In genomic region chr1:240101306-240101705, GRCh38 we compare ENCODE assay signal across 18 cellular contexts. TPM values are rescaled to one million over a fixed set of nuclear protein-coding genes. Genes with fewer than 3 reads are reported as not detected.
DNase-seq lines count a peak whose midpoint lies in the region; ATAC-seq, FAIRE-seq and TF ChIP-seq lines count a peak whose summit lies in the region.
"Had no signal": no experiment of that assay in that cellular context is flagged by ENCODE, and none has a peak within 500 bp of the region (broad histone marks: within the 10 kb centered on the region; RNA-seq: fewer than 3 reads in every experiment).

No MANE protein-coding gene starts in this region.

- no peaks in the 10 kb centered on the region for H3K36me3 ChIP-seq in ACC112 (ENCODE audit: insufficient read depth, low read length)
- no peaks in the 10 kb centered on the region for H3K36me3 ChIP-seq in IMR-90 (ENCODE audit: control insufficient read depth, insufficient read depth, low read length)
- no peaks in the 10 kb centered on the region for H3K36me3 ChIP-seq in endocrine pancreas (ENCODE audit: control insufficient read depth, insufficient read depth, low read length)
- H3K36me3 ChIP-seq in osteoblast (ENCODE audit: insufficient read depth, low read length): no peaks in the 10 kb centered on the region
- H3K36me3 ChIP-seq in uterus: no peaks in the 10 kb centered on the region

- H2BK20ac ChIP-seq in IMR-90 (ENCODE audit: low read depth, low read length): peak overlapping the region; percentile 59; the same call in 1 of the 2 replicates

- dilution Hi-C loops in IMR-90 (cut with HindIII; ENCODE audit: low sequenced_read_pairs, unreplicated experiment): no loop called here

- peaks cover 24 to 42% of the 10 kb centered on the region in 2 experiments for H3K79me1 ChIP-seq in IMR-90 (ENCODE audit: low read depth in 1 of 2, low read length in 2 of 2)

- DNase-seq in IMR-90: no peak
- no peak for DNase-seq in osteoblast (ENCODE audit: insufficient read length, low spot score, missing footprints)
- DNase-seq in NCI-H524 (lab: John Stamatoyannopoulos, UW): no peak
- no peak for DNase-seq in GM12892 (ENCODE audit: insufficient read length)
- DNase-seq in uterus: no peak
- no peak for DNase-seq in activated T-helper 1 cell treated with anti-CD3 and anti-CD28 coated beads, Interleukin-12 subunit alpha, Interleukin-12 subunit beta, Interleukin-2, Interleukin-4 antibody, amounts not matched to agents 30 ng/mL and 10 ng/mL and 1 ng/mL, durations not matched to agents 14 hours and 24 hours and 36 hours (ENCODE audit: low spot score)
- DNase-seq: Caco-2, MG63, NCI-H1092 treated with DMSO at 0.1 percent for 48 hours, NCI-H1694, NCI-H2107, NCI-H345, NCI-H69 had no signal

- H3K27ac Mint-ChIP-seq in activated T-helper 1 cell treated with anti-CD3 and anti-CD28 coated beads, Interleukin-12 subunit alpha, Interleukin-12 subunit beta, Interleukin-2, Interleukin-4 antibody, amounts not matched to agents 30 ng/mL and 10 ng/mL and 1 ng/mL, durations not matched to agents 14 hours and 24 hours and 36 hours: no peak overlapping the region
- H3K27ac Mint-ChIP-seq: CD14-positive monocyte had no signal

- H3K4me1 ChIP-seq in ACC112 (ENCODE audit: control insufficient read depth, insufficient read depth, low read length, unreplicated experiment) (peaks cover 27% of the 10 kb centered on the region), IMR-90 (ENCODE audit: control insufficient read depth, insufficient read depth, low read length) (peaks cover 8% of the 10 kb centered on the region), endocrine pancreas (ENCODE audit: control insufficient read depth, insufficient read depth, low read length) (peaks cover 17% of the 10 kb centered on the region), osteoblast (ENCODE audit: insufficient read depth, low read length) (peaks cover 35% of the 10 kb centered on the region), uterus (no peaks in the 10 kb centered on the region)
- H3K4me1 ChIP-seq: Caco-2 had no signal

- H3K27ac ChIP-seq in ACC112 (ENCODE audit: low read depth, low read length) (peak overlapping the region; percentile 58; the same call in 1 of the 2 replicates), IMR-90 (ENCODE audit: insufficient read depth, low read length) (no peak overlapping the region), osteoblast (ENCODE audit: low read depth, low read length) (peak overlapping the region; percentile 61), uterus (no peak overlapping the region)

- H2AFZ ChIP-seq in ACC112 (ENCODE audit: low read length, unreplicated experiment): peak overlapping the region; percentile 44
- no peak overlapping the region for H2AFZ ChIP-seq in IMR-90 (replicated peaks; ENCODE audit: low read length, poor library complexity)
- H2AFZ ChIP-seq in osteoblast (ENCODE audit: low read length): no peak overlapping the region

- H2AK5ac ChIP-seq in IMR-90 (ENCODE audit: low read depth, low read length): peak overlapping the region; percentile 84; the same call in 1 of the 2 replicates

- no peak for TF ChIP-seq POLR2A in IMR-90 (IDR thresholded peaks at IDR 0.05; ENCODE audit: low read depth, low read length)
- TF ChIP-seq POLR2A in GM12892 (IDR thresholded peaks at IDR 0.05; ENCODE audit: low read depth, low read length): no peak
- no peak for TF ChIP-seq POLR2A in uterus (IDR thresholded peaks at IDR 0.05)

- no peak overlapping the region for H3K4me3 Mint-ChIP-seq in activated T-helper 1 cell treated with anti-CD3 and anti-CD28 coated beads, Interleukin-12 subunit alpha, Interleukin-12 subunit beta, Interleukin-2, Interleukin-4 antibody, amounts not matched to agents 30 ng/mL and 10 ng/mL and 1 ng/mL, durations not matched to agents 14 hours and 24 hours and 36 hours
- H3K4me3 Mint-ChIP-seq: CD14-positive monocyte had no signal

- H2BK120ac ChIP-seq in IMR-90 (ENCODE audit: low read depth, low read length): peak overlapping the region; percentile 69; the same call in 1 of the 2 replicates

- peak overlapping the region; percentile 58; the same call in 1 of the 2 replicates for H3K4ac ChIP-seq in IMR-90 (ENCODE audit: low read depth, low read length)

- no peak overlapping the region for H2AK9ac ChIP-seq in IMR-90 (replicated peaks; ENCODE audit: low read depth, low read length, poor library complexity)

- no peak for ATAC-seq in IMR-90 (ENCODE audit: low read depth)
- ATAC-seq: HepG2 had no signal

- no peak for TF ChIP-seq RAD21 in IMR-90 (IDR thresholded peaks at IDR 0.05; ENCODE audit: low read length)

- 0 out of 3 replicates have a peak overlapping the region, but pooled peaks have one; percentile 38 for H2BK15ac ChIP-seq in IMR-90 (ENCODE audit: low read depth, low read length)

- CTCF ChIA-PET in IMR-90 (lab: Yijun Ruan, JAX): interaction anchor here (0.8 kb wide), 1 partner anchor 46 kb away, joined by 3 read pairs; no protein-coding TSS in a partner anchor

- no TSS peak for BruUV-seq in IMR-90 (replicated peaks; lab: Mats Ljungman, UMichigan)

- H3K4me3 ChIP-seq in ACC112 (ENCODE audit: low read depth, low read length) (peak overlapping the region; percentile 44), IMR-90 (ENCODE audit: insufficient read depth, low read depth, low read length) (no peak overlapping the region), endocrine pancreas (ENCODE audit: control insufficient read depth, insufficient read depth, low read length) (peak overlapping the region; percentile 41), osteoblast (ENCODE audit: insufficient read depth, low read length) (peak overlapping the region; percentile 1), uterus (no peak overlapping the region)

- H3K4me2 ChIP-seq in IMR-90 (ENCODE audit: low read depth, low read length) (peak overlapping the region; percentile 49; the same call in 1 of the 2 replicates), osteoblast (ENCODE audit: insufficient read depth, low read length) (peak overlapping the region; percentile 49)

- no peaks in the 10 kb centered on the region for H3K4me1 Mint-ChIP-seq in activated T-helper 1 cell treated with anti-CD3 and anti-CD28 coated beads, Interleukin-12 subunit alpha, Interleukin-12 subunit beta, Interleukin-2, Interleukin-4 antibody, amounts not matched to agents 30 ng/mL and 10 ng/mL and 1 ng/mL, durations not matched to agents 14 hours and 24 hours and 36 hours (ENCODE audit: low read depth)
- H3K4me1 Mint-ChIP-seq: CD14-positive monocyte had no signal

- peaks cover 30% of the 10 kb centered on the region for H4K20me1 ChIP-seq in IMR-90 (ENCODE audit: insufficient read depth, low read length)
- H4K20me1 ChIP-seq in osteoblast (ENCODE audit: insufficient read depth, low read length): no peaks in the 10 kb centered on the region

- no peaks in the 10 kb centered on the region for H3K27me3 ChIP-seq in ACC112 (ENCODE audit: insufficient read depth, low read length)
- no peaks in the 10 kb centered on the region for H3K27me3 ChIP-seq in IMR-90 (ENCODE audit: control insufficient read depth, insufficient read depth, low read length)
- no peaks in the 10 kb centered on the region for H3K27me3 ChIP-seq in endocrine pancreas (ENCODE audit: control insufficient read depth, insufficient read depth, low read length)
- no peaks in the 10 kb centered on the region for H3K27me3 ChIP-seq in osteoblast (ENCODE audit: insufficient read depth, low read length)
- no peaks in the 10 kb centered on the region for H3K27me3 ChIP-seq in uterus
- H3K27me3 ChIP-seq: MG63 had no signal

- in situ Hi-C loops in IMR-90 (cut with MboI; ENCODE audit: low sequenced_read_pairs): no loop called here

- peak overlapping the region; percentile 28 for H2BK5ac ChIP-seq in IMR-90 (ENCODE audit: low read depth, low read length, poor library complexity, severe bottlenecking)

- H3K9me3 Mint-ChIP-seq in activated T-helper 1 cell treated with anti-CD3 and anti-CD28 coated beads, Interleukin-12 subunit alpha, Interleukin-12 subunit beta, Interleukin-2, Interleukin-4 antibody, amounts not matched to agents 30 ng/mL and 10 ng/mL and 1 ng/mL, durations not matched to agents 14 hours and 24 hours and 36 hours: no peaks in the 10 kb centered on the region

- TF ChIP-seq CTCF in IMR-90 (conservative IDR thresholded peaks at IDR 0.05; ENCODE audit: low read depth, low read length) (no peak), osteoblast (IDR thresholded peaks at IDR 0.05; ENCODE audit: extremely low read depth, low read depth, low read length) (no peak), uterus (IDR thresholded peaks at IDR 0.05) (no peak)

- H3K9me3 ChIP-seq in IMR-90 (ENCODE audit: control insufficient read depth, insufficient read depth, low read length): no peaks in the 10 kb centered on the region
- H3K9me3 ChIP-seq in endocrine pancreas (ENCODE audit: control insufficient read depth, low read length): no peaks in the 10 kb centered on the region
- H3K9me3 ChIP-seq in osteoblast (ENCODE audit: low read depth, low read length): no peaks in the 10 kb centered on the region
- H3K9me3 ChIP-seq in uterus: no peaks in the 10 kb centered on the region
- H3K9me3 ChIP-seq: Caco-2, MG63 had no signal

- POLR2A ChIA-PET in IMR-90 (lab: Charles Lee; ENCODE audit: unreplicated experiment): no interaction called here

- H3K79me2 ChIP-seq in ACC112 (ENCODE audit: control insufficient read depth, insufficient read depth, low read length, unreplicated experiment): peaks cover 8% of the 10 kb centered on the region
- peaks cover 69% of the 10 kb centered on the region for H3K79me2 ChIP-seq in osteoblast (ENCODE audit: insufficient read depth, low read length)

- H3K18ac ChIP-seq in IMR-90 (ENCODE audit: low read depth, low read length): peak overlapping the region; percentile 84; the same call in 1 of the 2 replicates

- no peak overlapping the region for H3K56ac ChIP-seq in IMR-90 (ENCODE audit: extremely low read depth, insufficient read depth, low read length)

- H3K9ac ChIP-seq in IMR-90 (ENCODE audit: low read depth, low read length) (no peak overlapping the region), endocrine pancreas (ENCODE audit: control insufficient read depth, insufficient read depth, low read length) (no peak overlapping the region)

- peak overlapping the region; percentile 7; the same call in 1 of the 2 replicates for H4K5ac ChIP-seq in IMR-90 (ENCODE audit: low read depth, low read length)

- 89% methylated on average over 3 of the region's 7 CpGs; no CpG with 5 or more reads in 1 of the 2 experiments for WGBS in IMR-90 (ENCODE audit: extremely low coverage in 2 of 2, insufficient read length in 1 of 2), 2 experiments

- intact Hi-C loops in IMR-90 (cut with micrococcal nuclease) (no loop called here), uterus (cut with DNase I; ENCODE audit: low total_unique reads) (no loop called here)
- intact Hi-C loops in activated T-helper 1 cell treated with anti-CD3 and anti-CD28 coated beads, Interleukin-12 subunit alpha, Interleukin-12 subunit beta, Interleukin-2, Interleukin-4 antibody, amounts not matched to agents 30 ng/mL and 10 ng/mL and 1 ng/mL, durations not matched to agents 14 hours and 24 hours and 36 hours (cut with micrococcal nuclease): no loop called here

- no peak overlapping the region for H4K91ac ChIP-seq in IMR-90 (ENCODE audit: insufficient read depth, low read depth, low read length)

- no peak for FAIRE-seq in GM12892 (lab: Jason Lieb, UNC)
- FAIRE-seq: H1, HepG2 had no signal

- H3K9me1 ChIP-seq in IMR-90 (ENCODE audit: insufficient read depth, low read length): peaks cover 8% of the 10 kb centered on the region

- no peak overlapping the region for H3K14ac ChIP-seq in IMR-90 (replicated peaks; ENCODE audit: low read depth, low read length)

- no peaks in the 10 kb centered on the region for H3K36me3 Mint-ChIP-seq in activated T-helper 1 cell treated with anti-CD3 and anti-CD28 coated beads, Interleukin-12 subunit alpha, Interleukin-12 subunit beta, Interleukin-2, Interleukin-4 antibody, amounts not matched to agents 30 ng/mL and 10 ng/mL and 1 ng/mL, durations not matched to agents 14 hours and 24 hours and 36 hours (ENCODE audit: low read depth)
- H3K36me3 Mint-ChIP-seq: CD14-positive monocyte had no signal

- peak overlapping the region in 1 of 2 experiments; percentile 57; a peak in 2 of 4 replicates for H4K8ac ChIP-seq in IMR-90 (ENCODE audit: low read depth in 2 of 2, low read length in 2 of 2)

- H3K27me3 Mint-ChIP-seq in activated T-helper 1 cell treated with anti-CD3 and anti-CD28 coated beads, Interleukin-12 subunit alpha, Interleukin-12 subunit beta, Interleukin-2, Interleukin-4 antibody, amounts not matched to agents 30 ng/mL and 10 ng/mL and 1 ng/mL, durations not matched to agents 14 hours and 24 hours and 36 hours (ENCODE audit: insufficient read depth): peaks cover 5% of the 10 kb centered on the region

- 0 out of 2 replicates have a peak overlapping the region, but pooled peaks have one; percentile 28 for H3K23ac ChIP-seq in IMR-90 (ENCODE audit: low read depth, low read length)

RNA-seq across cellular contexts. Expression of gene FMN2, which starts 9.6 kb away (rescaled TPM):
- total RNA-seq in IMR-90 (2012; rRNA removed): 35.8 and 50.0 TPM in 2 replicates
- polyA plus RNA-seq in IMR-90 (2012; rRNA removed): 20.1 and 29.0 TPM in 2 replicates
- 4.7 and 5.4 TPM in 2 replicates for polyA plus RNA-seq in IMR-90 (2012; cell fraction: cytosol; rRNA removed)
- polyA plus RNA-seq in IMR-90 (2012; cell fraction: nucleus; rRNA removed; ENCODE audit: low replicate concordance): 7.2 and 9.7 TPM in 2 replicates
- total RNA-seq in osteoblast: 9.7 and 11.2 TPM in 2 replicates
- not detected for polyA plus RNA-seq in GM12892 (2012; ENCODE audit: missing spikeins)
- 1 to 10 TPM in 3 of 4 donors, not detected in 1; 1.0 to 6.5 (median 2.3) TPM for total RNA-seq in uterus
- not detected in 2 replicates for total RNA-seq in activated T-helper 1 cell treated with anti-CD3 and anti-CD28 coated beads, Interleukin-12 subunit alpha, Interleukin-12 subunit beta, Interleukin-2, Interleukin-4 antibody, amounts not matched to agents 30 ng/mL and 10 ng/mL and 1 ng/mL, durations not matched to agents 14 hours and 24 hours and 36 hours
- total RNA-seq: Caco-2, HepG2 had no signal
- polyA plus RNA-seq: CD14-positive monocyte, HepG2 had no signal

Comparison
In these comparisons a context has a peak if more than half of its experiments do, and no peak if none do; other contexts are left out.
1. H3K27ac ChIP-seq: peak in ACC112 (single experiment) and osteoblast (single experiment); none in IMR-90 (single experiment) and uterus (0 of 2).
2. H3K4me3 ChIP-seq: peak in ACC112 (single experiment), endocrine pancreas (single experiment) and osteoblast (single experiment); none in IMR-90 (single experiment) and uterus (0 of 2).